In the genomic region with DNA sequence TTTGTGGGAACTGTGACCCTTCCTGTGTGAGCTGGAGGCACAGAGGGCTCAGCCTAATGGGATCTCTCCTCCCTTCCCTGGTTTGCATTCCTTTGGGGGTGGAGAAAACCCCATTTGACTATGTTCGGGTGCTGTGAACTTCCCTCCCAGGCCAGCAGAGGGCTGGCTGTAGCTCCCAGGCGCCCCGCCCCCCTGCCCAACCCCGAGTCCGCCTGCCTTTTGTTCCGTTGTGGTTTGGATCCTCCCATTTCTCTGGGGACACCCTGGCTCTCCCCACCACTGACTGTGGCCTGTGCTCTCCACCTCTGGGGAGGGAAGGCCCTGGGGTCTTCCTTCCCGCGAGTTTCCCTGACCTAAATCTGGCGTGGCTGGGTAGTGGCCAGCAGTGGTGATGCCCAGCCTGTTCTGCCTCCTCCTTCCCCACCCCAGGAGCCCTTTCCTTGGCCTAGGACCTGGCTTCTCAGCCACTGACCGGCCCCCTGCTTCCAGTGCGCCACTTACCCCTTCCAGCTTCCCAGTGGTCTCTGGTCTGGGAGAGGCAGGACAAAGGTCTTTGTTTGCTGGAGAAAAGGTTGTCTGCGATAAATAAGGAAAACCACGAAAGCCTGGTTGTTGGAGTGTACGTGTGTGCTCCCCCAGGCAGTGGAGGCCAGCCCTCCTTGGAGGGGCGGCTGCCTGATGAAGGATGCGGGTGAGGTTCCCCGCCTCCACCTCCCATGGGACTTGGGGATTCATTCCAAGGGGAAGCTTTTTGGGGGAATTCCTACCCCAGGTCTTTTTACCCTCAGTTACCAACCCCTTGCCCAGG, we compare ENCODE assay signal across 8 cellular contexts. TPM values are rescaled to one million over a fixed set of nuclear protein-coding genes. Genes with fewer than 3 reads are reported as not detected.
A peak's percentile ranks its signal among the peaks of the same experiment; 100 is the strongest.
DNase-seq lines count a peak whose midpoint lies in the region; ATAC-seq and TF ChIP-seq lines count a peak whose summit lies in the region.

No MANE protein-coding gene starts in this region.

- H3K27me3 Mint-ChIP-seq in nephron (ENCODE audit: low read depth) = peaks cover 8% of the 10 kb centered on the region

- peak overlapping the region; percentile 2 for H3K4me3 ChIP-seq in OCI-LY1 (ENCODE audit: low read depth, low read length, poor library complexity, severe bottlenecking)
- H3K4me3 ChIP-seq in esophagus squamous epithelium = peak overlapping the region in 3 of 4 donors; percentile 74 to 97 (median 89)
- H3K4me3 ChIP-seq in testis = no peak overlapping the region

- no peaks in the 10 kb centered on the region for H4K20me1 ChIP-seq in OCI-LY1 (ENCODE audit: insufficient read depth, low read length)

- in situ Hi-C loops in GM13977 (cut with MboI; ENCODE audit: low pct_unique_long_range_greater_than_20kb, low sequenced_read_pairs, unreplicated experiment) = loop anchor here (10.0 kb wide), 1 partner anchor 300 kb away; no protein-coding TSS in a partner anchor

- H3K4me1 ChIP-seq in OCI-LY1 (ENCODE audit: insufficient read depth, low read length, severe bottlenecking) (peaks cover 34% of the 10 kb centered on the region), esophagus squamous epithelium (peaks cover 34 to 66% (median 45%) of the 10 kb centered on the region in 3 donors), testis (peaks cover 26% of the 10 kb centered on the region)

- DNase-seq in AG09319 (ENCODE audit: extremely low read depth, low read depth) (peak; percentile 41), GM13977 (ENCODE audit: low spot score) (peak; percentile 90), esophagus squamous epithelium (lab: John Stamatoyannopoulos, UW) (no peak), testis (peak; percentile 66)
- peak; percentile 70 to 76 for DNase-seq in activated T-cell treated with anti-CD3 and anti-CD28 coated beads, Interleukin-2, amount 50 U/mL, for 48 hours

- 50 to 57% methylated on average over 4 to 9 of the region's 17 CpGs for WGBS in esophagus squamous epithelium, 2 donors
- WGBS in testis, 2 donors = 41 to 65% methylated on average over 14 to 17 of the region's 17 CpGs

- peak overlapping the region; percentile 79 to 91 (median 86) for H3K27ac Mint-ChIP-seq in nephron

- no peak for ATAC-seq in HG03460 (IDR thresholded peaks at IDR 0.05; ENCODE audit: unreplicated experiment)

- H3K9me3 Mint-ChIP-seq in nephron = no peaks in the 10 kb centered on the region

- H2AFZ ChIP-seq in OCI-LY1 (ENCODE audit: low read length) = no peak overlapping the region

- TF ChIP-seq CTCF in AG09319 (IDR thresholded peaks at IDR 0.05; ENCODE audit: low read depth, low read length) (peak; percentile 90), GM13977 (IDR thresholded peaks at IDR 0.05; ENCODE audit: extremely low read depth, insufficient read depth, missing control alignments) (peak; percentile 78), OCI-LY1 (IDR thresholded peaks at IDR 0.05; ENCODE audit: low read length) (peak; percentile 69), esophagus squamous epithelium (IDR thresholded peaks at IDR 0.05) (peak; percentile 73 to 94 (median 88)), nephron (IDR thresholded peaks at IDR 0.05; ENCODE audit: unreplicated experiment in 3 of 3) (peak; percentile 80 to 90 (median 87)), testis (IDR thresholded peaks at IDR 0.05) (peak; percentile 64 to 73 (median 73))

- no peak overlapping the region for H3K9ac ChIP-seq in OCI-LY1 (ENCODE audit: low read length)

- peaks cover 36% of the 10 kb centered on the region for H3K36me3 ChIP-seq in OCI-LY1 (ENCODE audit: insufficient read depth, low read length)
- peaks cover 12 to 45% (median 21%) of the 10 kb centered on the region in 3 donors for H3K36me3 ChIP-seq in esophagus squamous epithelium
- H3K36me3 ChIP-seq in testis (ENCODE audit: low read depth, missing control alignments) = no peaks in the 10 kb centered on the region

- no peak overlapping the region for H3K27ac ChIP-seq in OCI-LY1 (ENCODE audit: low read depth, low read length, poor library complexity, severe bottlenecking)
- peak overlapping the region; percentile 35 to 98 (median 95) for H3K27ac ChIP-seq in esophagus squamous epithelium
- no peak overlapping the region for H3K27ac ChIP-seq in testis

- no peaks in the 10 kb centered on the region for H3K9me2 ChIP-seq in OCI-LY1 (ENCODE audit: low read depth, low read length)

- H3K27me3 ChIP-seq in OCI-LY1 (ENCODE audit: insufficient read depth, low read length) = no peaks in the 10 kb centered on the region
- H3K27me3 ChIP-seq in esophagus squamous epithelium = peaks cover 0 to 6% (median 0%) of the 10 kb centered on the region in 4 donors
- H3K27me3 ChIP-seq in testis = no peaks in the 10 kb centered on the region

- peak overlapping the region; percentile 95 to 96 (median 95) for H3K4me3 Mint-ChIP-seq in nephron

- intact Hi-C loops in esophagus squamous epithelium (cut with DNase I) = no loop called here
- intact Hi-C loops in testis (cut with DNase I; ENCODE audit: low total_unique reads) = loop anchor here (10.0 kb wide), 1 partner anchor 180 kb away; no protein-coding TSS in a partner anchor

- H3K4me1 Mint-ChIP-seq in nephron = peaks cover 48% of the 10 kb centered on the region

- TF ChIP-seq POLR2A in esophagus squamous epithelium (IDR thresholded peaks at IDR 0.05) (no peak), testis (IDR thresholded peaks at IDR 0.05) (no peak)

- peak overlapping the region; percentile 84; the same call in 1 of the 2 replicates for H3K4me2 ChIP-seq in OCI-LY1 (ENCODE audit: low read length)

- H3K36me3 Mint-ChIP-seq in nephron (ENCODE audit: low read depth) = peaks cover 57% of the 10 kb centered on the region

- H3F3A ChIP-seq in OCI-LY1 (ENCODE audit: insufficient read depth, low read length) = no peaks in the 10 kb centered on the region

- H3K9me3 ChIP-seq in OCI-LY1 (ENCODE audit: low read length) (no peaks in the 10 kb centered on the region), esophagus squamous epithelium (no peaks in the 10 kb centered on the region), testis (no peaks in the 10 kb centered on the region)

- H3K79me2 ChIP-seq in OCI-LY1 (ENCODE audit: insufficient read depth, low read length) = no peaks in the 10 kb centered on the region

RNA-seq across cellular contexts. Expression of a gene that starts 5.0 kb away (rescaled TPM):
- 100 to 1,000 TPM in 2 of 4 donors, 10 to 100 TPM in 2; 28.0 to 107 (median 80.8) TPM for total RNA-seq in esophagus squamous epithelium
- total RNA-seq in testis = 10 to 100 TPM in 1 of 2 donors, 1 to 10 TPM in 1; 6.1 to 15.2 TPM
- polyA plus RNA-seq in testis (ENCODE audit: insufficient read depth, low read depth, low replicate concordance) = 14.9 TPM

Comparison
In these comparisons a context has a peak if more than half of its experiments do, and no peak if none do; other contexts are left out.
1. H3K27ac ChIP-seq: peak in esophagus squamous epithelium (4 of 4); none in OCI-LY1 (single experiment) and testis (0 of 2).
2. H3K4me3 ChIP-seq: peak in OCI-LY1 (single experiment) and esophagus squamous epithelium (3 of 4); none in testis (0 of 2).
3. Peak in every context shown above with its lines, with median percentiles within 50 percentile points of each other: CTCF ChIP-seq.